In the genomic region with DNA sequence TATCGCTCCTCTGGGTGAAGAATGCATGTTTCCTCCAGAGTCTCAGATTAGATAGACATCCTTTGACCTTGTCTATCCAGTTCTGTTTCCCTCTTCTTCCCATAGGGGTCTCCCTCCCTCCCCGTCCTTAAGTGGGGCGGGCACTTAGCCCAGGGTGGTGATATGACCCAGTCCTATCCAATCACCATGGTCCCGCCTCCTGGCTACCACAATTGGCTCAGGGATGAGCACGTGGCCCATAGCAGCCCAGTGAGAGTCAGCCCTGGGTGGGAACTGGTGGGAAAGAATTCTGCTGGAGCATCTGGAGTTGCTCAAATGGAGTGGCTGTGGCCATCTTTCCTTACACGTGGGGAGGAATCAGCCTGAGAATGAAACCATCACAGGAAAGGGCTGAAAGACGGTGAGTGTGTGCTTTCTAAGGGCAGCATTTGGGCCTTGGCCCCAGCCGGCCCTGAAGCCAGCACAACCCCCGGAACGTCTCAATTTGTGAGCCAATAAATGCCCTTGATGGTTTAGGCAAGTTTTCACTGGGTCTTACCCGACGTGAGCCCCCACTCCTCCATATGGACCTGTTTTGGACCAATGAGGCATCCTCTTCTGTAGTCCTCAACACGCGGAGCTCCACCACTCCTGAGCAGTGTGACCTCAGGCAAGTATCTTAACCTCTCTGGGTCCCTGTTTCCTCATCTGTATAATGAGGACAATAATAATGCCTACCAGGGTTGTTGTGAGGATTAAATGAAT, we compare ENCODE assay signal across 1 cellular context.
TF ChIP-seq lines count a peak whose summit lies in the region.

No MANE protein-coding gene starts in this region.

TF ChIP-seq in HepG2, 621 proteins besides CTCF, POLR2A, EP300 and RAD21 (continued from another document and continues in another):
- TF ChIP-seq, protein P1, sequence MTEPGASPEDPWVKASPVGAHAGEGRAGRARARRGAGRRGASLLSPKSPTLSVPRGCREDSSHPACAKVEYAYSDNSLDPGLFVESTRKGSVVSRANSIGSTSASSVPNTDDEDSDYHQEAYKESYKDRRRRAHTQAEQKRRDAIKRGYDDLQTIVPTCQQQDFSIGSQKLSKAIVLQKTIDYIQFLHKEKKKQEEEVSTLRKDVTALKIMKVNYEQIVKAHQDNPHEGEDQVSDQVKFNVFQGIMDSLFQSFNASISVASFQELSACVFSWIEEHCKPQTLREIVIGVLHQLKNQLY (CRISPR knock-in tag; IDR thresholded peaks at IDR 0.05), result no peak
- TF ChIP-seq MEIS2 (CRISPR knock-in tag; IDR thresholded peaks at IDR 0.05), result no peak
- TF ChIP-seq, protein P2, sequence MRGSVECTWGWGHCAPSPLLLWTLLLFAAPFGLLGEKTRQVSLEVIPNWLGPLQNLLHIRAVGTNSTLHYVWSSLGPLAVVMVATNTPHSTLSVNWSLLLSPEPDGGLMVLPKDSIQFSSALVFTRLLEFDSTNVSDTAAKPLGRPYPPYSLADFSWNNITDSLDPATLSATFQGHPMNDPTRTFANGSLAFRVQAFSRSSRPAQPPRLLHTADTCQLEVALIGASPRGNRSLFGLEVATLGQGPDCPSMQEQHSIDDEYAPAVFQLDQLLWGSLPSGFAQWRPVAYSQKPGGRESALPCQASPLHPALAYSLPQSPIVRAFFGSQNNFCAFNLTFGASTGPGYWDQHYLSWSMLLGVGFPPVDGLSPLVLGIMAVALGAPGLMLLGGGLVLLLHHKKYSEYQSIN (CRISPR knock-in tag; IDR thresholded peaks at IDR 0.05; ENCODE audit: borderline replicate concordance), result no peak
- TF ChIP-seq FOSL1 (CRISPR knock-in tag; IDR thresholded peaks at IDR 0.05; ENCODE audit: borderline replicate concordance), result no peak
- TF ChIP-seq SMC3 (IDR thresholded peaks at IDR 0.05; ENCODE audit: low read length), result no peak
- TF ChIP-seq, protein P3, sequence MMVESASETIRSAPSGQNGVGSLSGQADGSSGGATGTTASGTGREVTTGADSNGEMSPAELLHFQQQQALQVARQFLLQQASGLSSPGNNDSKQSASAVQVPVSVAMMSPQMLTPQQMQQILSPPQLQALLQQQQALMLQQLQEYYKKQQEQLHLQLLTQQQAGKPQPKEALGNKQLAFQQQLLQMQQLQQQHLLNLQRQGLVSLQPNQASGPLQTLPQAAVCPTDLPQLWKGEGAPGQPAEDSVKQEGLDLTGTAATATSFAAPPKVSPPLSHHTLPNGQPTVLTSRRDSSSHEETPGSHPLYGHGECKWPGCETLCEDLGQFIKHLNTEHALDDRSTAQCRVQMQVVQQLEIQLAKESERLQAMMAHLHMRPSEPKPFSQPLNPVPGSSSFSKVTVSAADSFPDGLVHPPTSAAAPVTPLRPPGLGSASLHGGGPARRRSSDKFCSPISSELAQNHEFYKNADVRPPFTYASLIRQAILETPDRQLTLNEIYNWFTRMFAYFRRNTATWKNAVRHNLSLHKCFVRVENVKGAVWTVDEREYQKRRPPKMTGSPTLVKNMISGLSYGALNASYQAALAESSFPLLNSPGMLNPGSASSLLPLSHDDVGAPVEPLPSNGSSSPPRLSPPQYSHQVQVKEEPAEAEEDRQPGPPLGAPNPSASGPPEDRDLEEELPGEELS (CRISPR knock-in tag; IDR thresholded peaks at IDR 0.05), result no peak; the same call in 1 of the 2 replicates
- TF ChIP-seq, protein P4, sequence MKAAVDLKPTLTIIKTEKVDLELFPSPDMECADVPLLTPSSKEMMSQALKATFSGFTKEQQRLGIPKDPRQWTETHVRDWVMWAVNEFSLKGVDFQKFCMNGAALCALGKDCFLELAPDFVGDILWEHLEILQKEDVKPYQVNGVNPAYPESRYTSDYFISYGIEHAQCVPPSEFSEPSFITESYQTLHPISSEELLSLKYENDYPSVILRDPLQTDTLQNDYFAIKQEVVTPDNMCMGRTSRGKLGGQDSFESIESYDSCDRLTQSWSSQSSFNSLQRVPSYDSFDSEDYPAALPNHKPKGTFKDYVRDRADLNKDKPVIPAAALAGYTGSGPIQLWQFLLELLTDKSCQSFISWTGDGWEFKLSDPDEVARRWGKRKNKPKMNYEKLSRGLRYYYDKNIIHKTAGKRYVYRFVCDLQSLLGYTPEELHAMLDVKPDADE (CRISPR knock-in tag; IDR thresholded peaks at IDR 0.05), result no peak
- TF ChIP-seq, protein P5, sequence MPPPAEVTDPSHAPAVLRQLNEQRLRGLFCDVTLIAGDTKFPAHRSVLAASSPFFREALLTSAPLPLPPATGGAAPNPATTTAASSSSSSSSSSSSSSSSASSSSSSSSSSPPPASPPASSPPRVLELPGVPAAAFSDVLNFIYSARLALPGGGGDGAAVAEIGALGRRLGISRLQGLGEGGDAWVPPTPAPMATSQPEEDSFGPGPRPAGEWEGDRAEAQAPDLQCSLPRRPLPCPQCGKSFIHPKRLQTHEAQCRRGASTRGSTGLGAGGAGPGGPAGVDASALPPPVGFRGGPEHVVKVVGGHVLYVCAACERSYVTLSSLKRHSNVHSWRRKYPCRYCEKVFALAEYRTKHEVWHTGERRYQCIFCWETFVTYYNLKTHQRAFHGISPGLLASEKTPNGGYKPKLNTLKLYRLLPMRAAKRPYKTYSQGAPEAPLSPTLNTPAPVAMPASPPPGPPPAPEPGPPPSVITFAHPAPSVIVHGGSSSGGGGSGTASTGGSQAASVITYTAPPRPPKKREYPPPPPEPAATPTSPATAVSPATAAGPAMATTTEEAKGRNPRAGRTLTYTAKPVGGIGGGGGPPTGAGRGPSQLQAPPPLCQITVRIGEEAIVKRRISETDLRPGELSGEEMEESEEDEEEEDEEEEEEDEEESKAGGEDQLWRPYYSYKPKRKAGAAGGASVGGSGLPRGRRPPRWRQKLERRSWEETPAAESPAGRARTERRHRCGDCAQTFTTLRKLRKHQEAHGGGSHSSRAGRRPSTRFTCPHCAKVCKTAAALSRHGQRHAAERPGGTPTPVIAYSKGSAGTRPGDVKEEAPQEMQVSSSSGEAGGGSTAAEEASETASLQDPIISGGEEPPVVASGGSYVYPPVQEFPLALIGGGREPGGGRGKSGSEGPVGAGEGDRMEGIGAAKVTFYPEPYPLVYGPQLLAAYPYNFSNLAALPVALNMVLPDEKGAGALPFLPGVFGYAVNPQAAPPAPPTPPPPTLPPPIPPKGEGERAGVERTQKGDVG (CRISPR knock-in tag; IDR thresholded peaks at IDR 0.05; ENCODE audit: borderline replicate concordance), result no peak
- TF ChIP-seq, protein P6, sequence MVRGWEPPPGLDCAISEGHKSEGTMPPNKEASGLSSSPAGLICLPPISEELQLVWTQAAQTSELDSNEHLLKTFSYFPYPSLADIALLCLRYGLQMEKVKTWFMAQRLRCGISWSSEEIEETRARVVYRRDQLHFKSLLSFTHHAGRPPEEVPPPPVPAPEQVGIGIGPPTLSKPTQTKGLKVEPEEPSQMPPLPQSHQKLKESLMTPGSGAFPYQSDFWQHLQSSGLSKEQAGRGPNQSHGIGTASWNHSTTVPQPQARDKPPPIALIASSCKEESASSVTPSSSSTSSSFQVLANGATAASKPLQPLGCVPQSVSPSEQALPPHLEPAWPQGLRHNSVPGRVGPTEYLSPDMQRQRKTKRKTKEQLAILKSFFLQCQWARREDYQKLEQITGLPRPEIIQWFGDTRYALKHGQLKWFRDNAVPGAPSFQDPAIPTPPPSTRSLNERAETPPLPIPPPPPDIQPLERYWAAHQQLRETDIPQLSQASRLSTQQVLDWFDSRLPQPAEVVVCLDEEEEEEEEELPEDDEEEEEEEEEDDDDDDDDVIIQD (CRISPR knock-in tag; IDR thresholded peaks at IDR 0.05; ENCODE audit: low read depth), result peak; percentile 74; the same call in 1 of the 2 replicates
- TF ChIP-seq, protein P7, sequence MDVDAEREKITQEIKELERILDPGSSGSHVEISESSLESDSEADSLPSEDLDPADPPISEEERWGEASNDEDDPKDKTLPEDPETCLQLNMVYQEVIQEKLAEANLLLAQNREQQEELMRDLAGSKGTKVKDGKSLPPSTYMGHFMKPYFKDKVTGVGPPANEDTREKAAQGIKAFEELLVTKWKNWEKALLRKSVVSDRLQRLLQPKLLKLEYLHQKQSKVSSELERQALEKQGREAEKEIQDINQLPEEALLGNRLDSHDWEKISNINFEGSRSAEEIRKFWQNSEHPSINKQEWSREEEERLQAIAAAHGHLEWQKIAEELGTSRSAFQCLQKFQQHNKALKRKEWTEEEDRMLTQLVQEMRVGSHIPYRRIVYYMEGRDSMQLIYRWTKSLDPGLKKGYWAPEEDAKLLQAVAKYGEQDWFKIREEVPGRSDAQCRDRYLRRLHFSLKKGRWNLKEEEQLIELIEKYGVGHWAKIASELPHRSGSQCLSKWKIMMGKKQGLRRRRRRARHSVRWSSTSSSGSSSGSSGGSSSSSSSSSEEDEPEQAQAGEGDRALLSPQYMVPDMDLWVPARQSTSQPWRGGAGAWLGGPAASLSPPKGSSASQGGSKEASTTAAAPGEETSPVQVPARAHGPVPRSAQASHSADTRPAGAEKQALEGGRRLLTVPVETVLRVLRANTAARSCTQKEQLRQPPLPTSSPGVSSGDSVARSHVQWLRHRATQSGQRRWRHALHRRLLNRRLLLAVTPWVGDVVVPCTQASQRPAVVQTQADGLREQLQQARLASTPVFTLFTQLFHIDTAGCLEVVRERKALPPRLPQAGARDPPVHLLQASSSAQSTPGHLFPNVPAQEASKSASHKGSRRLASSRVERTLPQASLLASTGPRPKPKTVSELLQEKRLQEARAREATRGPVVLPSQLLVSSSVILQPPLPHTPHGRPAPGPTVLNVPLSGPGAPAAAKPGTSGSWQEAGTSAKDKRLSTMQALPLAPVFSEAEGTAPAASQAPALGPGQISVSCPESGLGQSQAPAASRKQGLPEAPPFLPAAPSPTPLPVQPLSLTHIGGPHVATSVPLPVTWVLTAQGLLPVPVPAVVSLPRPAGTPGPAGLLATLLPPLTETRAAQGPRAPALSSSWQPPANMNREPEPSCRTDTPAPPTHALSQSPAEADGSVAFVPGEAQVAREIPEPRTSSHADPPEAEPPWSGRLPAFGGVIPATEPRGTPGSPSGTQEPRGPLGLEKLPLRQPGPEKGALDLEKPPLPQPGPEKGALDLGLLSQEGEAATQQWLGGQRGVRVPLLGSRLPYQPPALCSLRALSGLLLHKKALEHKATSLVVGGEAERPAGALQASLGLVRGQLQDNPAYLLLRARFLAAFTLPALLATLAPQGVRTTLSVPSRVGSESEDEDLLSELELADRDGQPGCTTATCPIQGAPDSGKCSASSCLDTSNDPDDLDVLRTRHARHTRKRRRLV (CRISPR knock-in tag; IDR thresholded peaks at IDR 0.05), result no peak; the same call in 1 of the 2 replicates
- no peak for TF ChIP-seq KLF15 (CRISPR knock-in tag; IDR thresholded peaks at IDR 0.05; ENCODE audit: borderline replicate concordance)
- TF ChIP-seq, protein P8, sequence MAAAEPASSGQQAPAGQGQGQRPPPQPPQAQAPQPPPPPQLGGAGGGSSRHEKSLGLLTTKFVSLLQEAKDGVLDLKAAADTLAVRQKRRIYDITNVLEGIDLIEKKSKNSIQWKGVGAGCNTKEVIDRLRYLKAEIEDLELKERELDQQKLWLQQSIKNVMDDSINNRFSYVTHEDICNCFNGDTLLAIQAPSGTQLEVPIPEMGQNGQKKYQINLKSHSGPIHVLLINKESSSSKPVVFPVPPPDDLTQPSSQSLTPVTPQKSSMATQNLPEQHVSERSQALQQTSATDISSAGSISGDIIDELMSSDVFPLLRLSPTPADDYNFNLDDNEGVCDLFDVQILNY (CRISPR knock-in tag; conservative IDR thresholded peaks at IDR 0.05), result no peak
- TF ChIP-seq ZFP82 (CRISPR knock-in tag; IDR thresholded peaks at IDR 0.05; ENCODE audit: borderline replicate concordance), result no peak
- TF ChIP-seq, protein P9, sequence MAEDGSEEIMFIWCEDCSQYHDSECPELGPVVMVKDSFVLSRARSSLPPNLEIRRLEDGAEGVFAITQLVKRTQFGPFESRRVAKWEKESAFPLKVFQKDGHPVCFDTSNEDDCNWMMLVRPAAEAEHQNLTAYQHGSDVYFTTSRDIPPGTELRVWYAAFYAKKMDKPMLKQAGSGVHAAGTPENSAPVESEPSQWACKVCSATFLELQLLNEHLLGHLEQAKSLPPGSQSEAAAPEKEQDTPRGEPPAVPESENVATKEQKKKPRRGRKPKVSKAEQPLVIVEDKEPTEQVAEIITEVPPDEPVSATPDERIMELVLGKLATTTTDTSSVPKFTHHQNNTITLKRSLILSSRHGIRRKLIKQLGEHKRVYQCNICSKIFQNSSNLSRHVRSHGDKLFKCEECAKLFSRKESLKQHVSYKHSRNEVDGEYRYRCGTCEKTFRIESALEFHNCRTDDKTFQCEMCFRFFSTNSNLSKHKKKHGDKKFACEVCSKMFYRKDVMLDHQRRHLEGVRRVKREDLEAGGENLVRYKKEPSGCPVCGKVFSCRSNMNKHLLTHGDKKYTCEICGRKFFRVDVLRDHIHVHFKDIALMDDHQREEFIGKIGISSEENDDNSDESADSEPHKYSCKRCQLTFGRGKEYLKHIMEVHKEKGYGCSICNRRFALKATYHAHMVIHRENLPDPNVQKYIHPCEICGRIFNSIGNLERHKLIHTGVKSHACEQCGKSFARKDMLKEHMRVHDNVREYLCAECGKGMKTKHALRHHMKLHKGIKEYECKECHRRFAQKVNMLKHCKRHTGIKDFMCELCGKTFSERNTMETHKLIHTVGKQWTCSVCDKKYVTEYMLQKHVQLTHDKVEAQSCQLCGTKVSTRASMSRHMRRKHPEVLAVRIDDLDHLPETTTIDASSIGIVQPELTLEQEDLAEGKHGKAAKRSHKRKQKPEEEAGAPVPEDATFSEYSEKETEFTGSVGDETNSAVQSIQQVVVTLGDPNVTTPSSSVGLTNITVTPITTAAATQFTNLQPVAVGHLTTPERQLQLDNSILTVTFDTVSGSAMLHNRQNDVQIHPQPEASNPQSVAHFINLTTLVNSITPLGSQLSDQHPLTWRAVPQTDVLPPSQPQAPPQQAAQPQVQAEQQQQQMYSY (CRISPR knock-in tag; IDR thresholded peaks at IDR 0.05), result no peak
- TF ChIP-seq KMT2B (CRISPR knock-in tag; IDR thresholded peaks at IDR 0.05), result no peak
- TF ChIP-seq MIER2 (CRISPR knock-in tag; IDR thresholded peaks at IDR 0.05), result no peak
- TF ChIP-seq KAT8 (CRISPR knock-in tag; IDR thresholded peaks at IDR 0.05), result peak; percentile 69
- TF ChIP-seq CEBPB (IDR thresholded peaks at IDR 0.05; ENCODE audit: borderline replicate concordance, low read depth, low read length), result 0 out of 2 replicates have a peak, but pooled peaks have one; percentile 26
- no peak for TF ChIP-seq STAT5B (CRISPR knock-in tag; IDR thresholded peaks at IDR 0.05)
- no peak for TF ChIP-seq KAT7 (CRISPR knock-in tag; IDR thresholded peaks at IDR 0.05; ENCODE audit: borderline replicate concordance)
- TF ChIP-seq, protein P10, sequence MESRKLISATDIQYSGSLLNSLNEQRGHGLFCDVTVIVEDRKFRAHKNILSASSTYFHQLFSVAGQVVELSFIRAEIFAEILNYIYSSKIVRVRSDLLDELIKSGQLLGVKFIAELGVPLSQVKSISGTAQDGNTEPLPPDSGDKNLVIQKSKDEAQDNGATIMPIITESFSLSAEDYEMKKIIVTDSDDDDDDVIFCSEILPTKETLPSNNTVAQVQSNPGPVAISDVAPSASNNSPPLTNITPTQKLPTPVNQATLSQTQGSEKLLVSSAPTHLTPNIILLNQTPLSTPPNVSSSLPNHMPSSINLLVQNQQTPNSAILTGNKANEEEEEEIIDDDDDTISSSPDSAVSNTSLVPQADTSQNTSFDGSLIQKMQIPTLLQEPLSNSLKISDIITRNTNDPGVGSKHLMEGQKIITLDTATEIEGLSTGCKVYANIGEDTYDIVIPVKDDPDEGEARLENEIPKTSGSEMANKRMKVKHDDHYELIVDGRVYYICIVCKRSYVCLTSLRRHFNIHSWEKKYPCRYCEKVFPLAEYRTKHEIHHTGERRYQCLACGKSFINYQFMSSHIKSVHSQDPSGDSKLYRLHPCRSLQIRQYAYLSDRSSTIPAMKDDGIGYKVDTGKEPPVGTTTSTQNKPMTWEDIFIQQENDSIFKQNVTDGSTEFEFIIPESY (CRISPR knock-in tag; IDR thresholded peaks at IDR 0.05), result no peak
- TF ChIP-seq ARNT (IDR thresholded peaks at IDR 0.05), result no peak
- no peak for TF ChIP-seq ZNF841 (CRISPR knock-in tag; IDR thresholded peaks at IDR 0.05; ENCODE audit: borderline replicate concordance)
- TF ChIP-seq HCFC1 (IDR thresholded peaks at IDR 0.05; ENCODE audit: low read depth, low read length), result no peak
